2 cellular contexts compared by ENCODE assay signal in genomic region chr10:70145166-70145665, GRCh38.
TF ChIP-seq lines count a peak whose summit lies in the region.

No MANE protein-coding gene starts in this region.

TF ChIP-seq in HepG2, 621 proteins besides CTCF, POLR2A, EP300 and RAD21 (continues in another document):
- TF ChIP-seq ZSCAN29 (CRISPR knock-in tag; conservative IDR thresholded peaks at IDR 0.05): no peak
- 0 out of 2 replicates have a peak, but pooled peaks have one; percentile 32 for TF ChIP-seq CHCHD3 (CRISPR knock-in tag; IDR thresholded peaks at IDR 0.05)
- TF ChIP-seq ZNF773 (CRISPR knock-in tag; IDR thresholded peaks at IDR 0.05; ENCODE audit: borderline replicate concordance): no peak
- TF ChIP-seq, protein P1, sequence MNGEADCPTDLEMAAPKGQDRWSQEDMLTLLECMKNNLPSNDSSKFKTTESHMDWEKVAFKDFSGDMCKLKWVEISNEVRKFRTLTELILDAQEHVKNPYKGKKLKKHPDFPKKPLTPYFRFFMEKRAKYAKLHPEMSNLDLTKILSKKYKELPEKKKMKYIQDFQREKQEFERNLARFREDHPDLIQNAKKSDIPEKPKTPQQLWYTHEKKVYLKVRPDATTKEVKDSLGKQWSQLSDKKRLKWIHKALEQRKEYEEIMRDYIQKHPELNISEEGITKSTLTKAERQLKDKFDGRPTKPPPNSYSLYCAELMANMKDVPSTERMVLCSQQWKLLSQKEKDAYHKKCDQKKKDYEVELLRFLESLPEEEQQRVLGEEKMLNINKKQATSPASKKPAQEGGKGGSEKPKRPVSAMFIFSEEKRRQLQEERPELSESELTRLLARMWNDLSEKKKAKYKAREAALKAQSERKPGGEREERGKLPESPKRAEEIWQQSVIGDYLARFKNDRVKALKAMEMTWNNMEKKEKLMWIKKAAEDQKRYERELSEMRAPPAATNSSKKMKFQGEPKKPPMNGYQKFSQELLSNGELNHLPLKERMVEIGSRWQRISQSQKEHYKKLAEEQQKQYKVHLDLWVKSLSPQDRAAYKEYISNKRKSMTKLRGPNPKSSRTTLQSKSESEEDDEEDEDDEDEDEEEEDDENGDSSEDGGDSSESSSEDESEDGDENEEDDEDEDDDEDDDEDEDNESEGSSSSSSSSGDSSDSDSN (CRISPR knock-in tag; IDR thresholded peaks at IDR 0.05): no peak; the same call in 1 of the 2 replicates
- no peak for TF ChIP-seq MEIS2 (CRISPR knock-in tag; IDR thresholded peaks at IDR 0.05)
- TF ChIP-seq ZNF124 (CRISPR knock-in tag; IDR thresholded peaks at IDR 0.05): no peak
- no peak for TF ChIP-seq TCF7L2 (IDR thresholded peaks at IDR 0.05; ENCODE audit: low read depth, low read length)
- no peak for TF ChIP-seq TEAD3 (CRISPR knock-in tag; optimal IDR thresholded peaks at IDR 0.05; ENCODE audit: borderline replicate concordance)
- TF ChIP-seq CBX1 (IDR thresholded peaks at IDR 0.05; ENCODE audit: low read depth): no peak
- no peak for TF ChIP-seq ZNF800 (CRISPR knock-in tag; IDR thresholded peaks at IDR 0.05)
- no peak for TF ChIP-seq ZNF569 (CRISPR knock-in tag; IDR thresholded peaks at IDR 0.05; ENCODE audit: borderline replicate concordance)
- TF ChIP-seq GRHL1 (CRISPR knock-in tag; conservative IDR thresholded peaks at IDR 0.05): no peak
- TF ChIP-seq ONECUT2 (CRISPR knock-in tag; IDR thresholded peaks at IDR 0.05): no peak
- no peak for TF ChIP-seq JUNB (CRISPR knock-in tag; IDR thresholded peaks at IDR 0.05; ENCODE audit: borderline replicate concordance)
- TF ChIP-seq ZNF550 (CRISPR knock-in tag; IDR thresholded peaks at IDR 0.05; ENCODE audit: borderline replicate concordance): no peak
- TF ChIP-seq ZFP82 (CRISPR knock-in tag; IDR thresholded peaks at IDR 0.05; ENCODE audit: borderline replicate concordance): no peak; the same call in 1 of the 2 replicates
- TF ChIP-seq HDAC6 (IDR thresholded peaks at IDR 0.05; ENCODE audit: low read depth, low read length): no peak
- no peak for TF ChIP-seq MXD3 (CRISPR knock-in tag; IDR thresholded peaks at IDR 0.05)
- no peak for TF ChIP-seq BCL3 (CRISPR knock-in tag; IDR thresholded peaks at IDR 0.05)
- no peak for TF ChIP-seq ZNF570 (CRISPR knock-in tag; IDR thresholded peaks at IDR 0.05; ENCODE audit: borderline replicate concordance)
- TF ChIP-seq ZBTB14 (CRISPR knock-in tag; IDR thresholded peaks at IDR 0.05): no peak
- no peak for TF ChIP-seq TBL1XR1 (IDR thresholded peaks at IDR 0.05; ENCODE audit: borderline replicate concordance, low read length, partially characterized antibody)
- no peak for TF ChIP-seq FOXA1 (IDR thresholded peaks at IDR 0.05)
- peak; percentile 10; the same call in 1 of the 2 replicates for TF ChIP-seq FOXA1 (CRISPR knock-in tag; IDR thresholded peaks at IDR 0.05)
- no peak for TF ChIP-seq RARA (CRISPR knock-in tag; IDR thresholded peaks at IDR 0.05)

TF ChIP-seq in HEK293T, 16 proteins besides CTCF, POLR2A, EP300 and RAD21:
- TF ChIP-seq L3MBTL2 (conservative IDR thresholded peaks at IDR 0.05) (no peak), FOXK2 (IDR thresholded peaks at IDR 0.05) (no peak), BHLHE40 (IDR thresholded peaks at IDR 0.05; ENCODE audit: borderline replicate concordance) (no peak), FOXA1 (IDR thresholded peaks at IDR 0.05) (no peak), HDGF (IDR thresholded peaks at IDR 0.05; ENCODE audit: borderline replicate concordance) (no peak), FOXM1 (IDR thresholded peaks at IDR 0.05; ENCODE audit: borderline replicate concordance) (no peak), NFRKB (IDR thresholded peaks at IDR 0.05) (no peak), ELF4 (IDR thresholded peaks at IDR 0.05) (no peak)
